In the genomic region with DNA sequence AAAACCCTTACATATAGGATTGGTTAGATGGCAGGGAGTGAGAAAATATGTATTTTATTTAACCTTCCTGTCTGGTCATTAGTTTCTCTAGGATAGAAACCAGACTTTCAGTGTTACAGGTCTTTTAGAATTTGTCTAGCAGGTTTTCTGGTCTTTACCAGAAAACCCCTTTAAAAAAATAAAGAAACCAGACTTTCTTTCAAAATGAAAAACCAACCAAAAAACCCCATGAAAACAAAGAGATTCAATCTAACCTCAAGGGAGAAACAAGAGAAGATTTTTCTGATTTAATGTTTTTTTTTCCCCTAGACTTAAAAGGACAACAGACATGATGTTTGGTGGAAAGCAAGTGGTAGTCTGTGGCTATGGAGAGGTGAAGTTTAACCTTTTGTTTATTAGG, we compare ENCODE assay signal across 1 cellular context.
TF ChIP-seq lines count a peak whose summit lies in the region.

No MANE protein-coding gene starts in this region.

TF ChIP-seq in K562, 482 proteins besides CTCF, POLR2A, EP300 and RAD21:
- TF ChIP-seq POLR2AphosphoS2 (IDR thresholded peaks at IDR 0.05; ENCODE audit: low read length) (no peak), POLR2H (tag; IDR thresholded peaks at IDR 0.05; ENCODE audit: low read depth) (0 out of 2 replicates have a peak, but pooled peaks have one; percentile 27)
